8 cellular contexts compared by ENCODE assay signal in genomic region chr5:140690941-140691924, GRCh38. TPM values are rescaled to one million over a fixed set of nuclear protein-coding genes. Genes with fewer than 3 reads are reported as not detected.
DNase-seq lines count a peak whose midpoint lies in the region; ATAC-seq, FAIRE-seq and TF ChIP-seq lines count a peak whose summit lies in the region.

Gene HARS1 (minus strand): TSS chr5:140691370. CDS start chr5:140691304, 66 bp downstream.
Gene HARS2 (plus strand): TSS chr5:140691455. CDS start chr5:140691649, 194 bp downstream.

- TF ChIP-seq EP300 in HepG2 (IDR thresholded peaks at IDR 0.05; ENCODE audit: low read depth in 2 of 2, low read length in 2 of 2) = peak in 1 of 2 experiments; percentile 34; a peak in 1 of 4 replicates
- no peak for TF ChIP-seq EP300 in HepG2 (CRISPR knock-in tag; IDR thresholded peaks at IDR 0.05; ENCODE audit: borderline replicate concordance)

- H2AFZ ChIP-seq in HepG2 (ENCODE audit: low read length) = peak within 1 kb of the TSS; percentile 59

- POLR2A ChIA-PET in HepG2 (lab: Yijun Ruan, JAX) = interaction anchor here (0.5 to 2.2 kb wide), 25 partner anchors 9 to 290 kb away, joined by 3 to 44 read pairs (median 6); partner anchors contain the start of genes ANKHD1, EIF4EBP3, IK and NDUFA2

- peak within 1 kb of the TSS; percentile 86 for H3K9ac ChIP-seq in HepG2 (ENCODE audit: insufficient read depth, low read depth, low read length)

- WGBS in HepG2 (ENCODE audit: low lambda C conversion rate) = 1% methylated on average over 41 of the region's 61 CpGs

- ATAC-seq in GM19351 (IDR thresholded peaks at IDR 0.05; ENCODE audit: unreplicated experiment) = peak; percentile 96
- peak; percentile 98 for ATAC-seq in HG03521 (IDR thresholded peaks at IDR 0.05; ENCODE audit: unreplicated experiment)
- peak; percentile 98 for ATAC-seq in HepG2

- TF ChIP-seq RAD21 in HepG2 (CRISPR knock-in tag; IDR thresholded peaks at IDR 0.05) = no peak

- H3K4me1 ChIP-seq in HepG2 (ENCODE audit: insufficient read depth, low read length) = peaks cover 28% of the 10 kb centered on the region

- TF ChIP-seq POLR2A in HepG2 (IDR thresholded peaks at IDR 0.05; ENCODE audit: insufficient read depth in 1 of 2, low read depth in 2 of 2, low read length in 2 of 2) = peak; percentile 82 to 96

- H3K4me3 ChIP-seq in HepG2 (replicated peaks in 1 of 3; ENCODE audit: insufficient read depth in 1 of 3, low read depth in 2 of 3, low read length in 3 of 3) = peak within 1 kb of the TSS; percentile 82 to 98 (median 87)

- H3K4me2 ChIP-seq in HepG2 (ENCODE audit: low read depth, low read length) = peak within 1 kb of the TSS; percentile 89

- in situ Hi-C loops in HepG2 (cut with HindIII; ENCODE audit: extremely low pct_ligation_motif_present, low pct_unique_long_range_greater_than_20kb) = no loop called here

- BruUV-seq in HepG2 (replicated peaks; lab: Mats Ljungman, UMichigan) = no TSS peak

- H3K79me2 ChIP-seq in HepG2 (ENCODE audit: insufficient read depth, low read length) = peaks cover 36% of the 10 kb centered on the region

- H3K9me3 ChIP-seq in HepG2 (ENCODE audit: low read length) = no peaks in the 10 kb centered on the region

- peak; percentile 47 for TF ChIP-seq CTCF in HepG2 (CRISPR knock-in tag; IDR thresholded peaks at IDR 0.05)

- intact Hi-C loops in HepG2 (cut with micrococcal nuclease; ENCODE audit: unreplicated experiment) = loop anchor here (1.0 to 2.0 kb wide), 5 partner anchors 27 to 144 kb away; partner anchors contain the start of genes EIF4EBP3, IK, NDUFA2 and TMCO6

- no peaks in the 10 kb centered on the region; a peak in 1 of 5 replicates for H3K27me3 ChIP-seq in HepG2 (ENCODE audit: control insufficient read depth in 1 of 2, insufficient read depth in 2 of 2, low read length in 2 of 2)

- H3K36me3 ChIP-seq in HepG2 (replicated peaks in 1 of 2; ENCODE audit: control insufficient read depth in 1 of 2, insufficient read depth in 2 of 2, low read length in 2 of 2) = peaks cover 10 to 34% of the 10 kb centered on the region in 2 experiments

- H4K20me1 ChIP-seq in HepG2 (ENCODE audit: insufficient read depth, low read length) = no peaks in the 10 kb centered on the region

- H3K27ac ChIP-seq in HepG2 (ENCODE audit: extremely low read length, insufficient read depth, low read length) = peak within 1 kb of the TSS; percentile 84

- DNase-seq in C1 segment of cervical spinal cord (lab: John Stamatoyannopoulos, UW) (peak; percentile 9 to 92 (median 86)), NCI-H748 (lab: John Stamatoyannopoulos, UW; ENCODE audit: unreplicated experiment) (peak; percentile 97), dermis microvascular lymphatic vessel endothelial cell (ENCODE audit: low read depth in 2 of 2) (peak; percentile 79 to 95), HepG2 (ENCODE audit: low spot score) (peak; percentile 94)
- peak; percentile 82 to 90 for DNase-seq in activated CD4-positive, alpha-beta T cell treated with anti-CD3 and anti-CD28 coated beads, Interleukin-2, amount 50 U/mL, for 48 hours
- DNase-seq in stimulated activated CD4-positive, alpha-beta T cell treated with anti-CD3 and anti-CD28 coated beads, Interleukin-4, amount 100 ng/mL, for 1 hour = peak; percentile 82

- FAIRE-seq in HepG2 (lab: Jason Lieb, UNC) = peak; percentile 87

- CTCF ChIA-PET in HepG2 (lab: Yijun Ruan, JAX; ENCODE audit: low intra/inter-chr PET ratio, low total read pairs) = no interaction called here

TF ChIP-seq in HepG2, 621 proteins besides CTCF, POLR2A, EP300 and RAD21 (continues in another document):
- TF ChIP-seq ZNF713 (CRISPR knock-in tag; IDR thresholded peaks at IDR 0.05) (no peak), CENPBD1 (CRISPR knock-in tag; IDR thresholded peaks at IDR 0.05; ENCODE audit: borderline replicate concordance, low read depth) (no peak), ATF3 (CRISPR knock-in tag; IDR thresholded peaks at IDR 0.05) (0 out of 2 replicates have a peak, but pooled peaks have one; percentile 10), TEF (CRISPR knock-in tag; IDR thresholded peaks at IDR 0.05) (peak; percentile 29; the same call in 1 of the 2 replicates), HNF4A (CRISPR knock-in tag; IDR thresholded peaks at IDR 0.05) (no peak), ZNF841 (CRISPR knock-in tag; IDR thresholded peaks at IDR 0.05; ENCODE audit: borderline replicate concordance) (no peak), SMAD1 (CRISPR knock-in tag; IDR thresholded peaks at IDR 0.05; ENCODE audit: borderline replicate concordance, low read depth) (peak; percentile 53; the same call in 1 of the 2 replicates)

RNA-seq across cellular contexts. Expression of gene HARS1, which starts in this region (rescaled TPM):
- 46.0 and 48.0 TPM in 2 replicates for total RNA-seq in dermis microvascular lymphatic vessel endothelial cell
- total RNA-seq in HepG2 (2016; rRNA removed; fragmentation: Illumina TruSeq; extraction: Trizol) = 66.2 and 78.8 TPM in 2 replicates
- total RNA-seq in HepG2 (2016; cell fraction: cytosol; rRNA removed; fragmentation: Illumina TruSeq; extraction: Trizol; ENCODE audit: low read depth) = 13.1 and 14.5 TPM in 2 replicates
- total RNA-seq in HepG2 (2016; cell fraction: insoluble cytoplasmic fraction; rRNA removed; fragmentation: Illumina TruSeq; extraction: Trizol) = 70.2 and 81.1 TPM in 2 replicates
- total RNA-seq in HepG2 (2016; cell fraction: membrane; rRNA removed; fragmentation: Illumina TruSeq; extraction: Trizol) = 20.9 and 21.9 TPM in 2 replicates
- total RNA-seq in HepG2 (2016; cell fraction: nucleus; rRNA removed; fragmentation: Illumina TruSeq; extraction: Trizol) = 45.1 and 48.6 TPM in 2 replicates
- 36.9 and 37.2 TPM in 2 replicates for polyA plus RNA-seq in HepG2 (2011; rRNA removed)
- polyA plus RNA-seq in HepG2 (2011; cell fraction: cytosol; rRNA removed) = 33.8 and 44.9 TPM in 2 replicates
- polyA plus RNA-seq in HepG2 (2011; cell fraction: nucleus; rRNA removed) = 45.2 and 53.9 TPM in 2 replicates
- polyA plus RNA-seq in HepG2 (2012) = 36.0 and 36.8 TPM in 2 replicates
- polyA plus RNA-seq in HepG2 (2016; cell fraction: cytosol; fragmentation: Illumina TruSeq; extraction: Trizol; ENCODE audit: low read depth) = 7.2 and 8.5 TPM in 2 replicates
- polyA plus RNA-seq in HepG2 (2016; cell fraction: insoluble cytoplasmic fraction; fragmentation: Illumina TruSeq; extraction: Trizol; ENCODE audit: low read depth) = 86.5 and 89.9 TPM in 2 replicates
- 13.6 and 14.8 TPM in 2 replicates for polyA plus RNA-seq in HepG2 (2016; cell fraction: membrane; fragmentation: Illumina TruSeq; extraction: Trizol; ENCODE audit: low read depth)
- polyA plus RNA-seq in HepG2 (2016; cell fraction: nucleus; fragmentation: Illumina TruSeq; extraction: Trizol; ENCODE audit: insufficient read depth, low read depth) = 117 and 121 TPM in 2 replicates
- 23.8 and 62.7 TPM in 2 replicates for polyA minus RNA-seq in HepG2 (2011; rRNA and poly(A)+ RNA removed; ENCODE audit: low replicate concordance)
- 19.5 and 25.5 TPM in 2 replicates for polyA minus RNA-seq in HepG2 (2011; cell fraction: cytosol; rRNA and poly(A)+ RNA removed)
- polyA minus RNA-seq in HepG2 (2011; cell fraction: nucleus; rRNA and poly(A)+ RNA removed) = 42.5 and 53.8 TPM in 2 replicates

RNA-seq across cellular contexts. Expression of gene HARS2, which starts in this region (rescaled TPM):
- total RNA-seq in dermis microvascular lymphatic vessel endothelial cell (23.3 and 23.6 TPM in 2 replicates), HepG2 (2016; rRNA removed; fragmentation: Illumina TruSeq; extraction: Trizol) (25.8 and 28.3 TPM in 2 replicates)
- total RNA-seq in HepG2 (2016; cell fraction: cytosol; rRNA removed; fragmentation: Illumina TruSeq; extraction: Trizol; ENCODE audit: low read depth) = 5.1 and 6.4 TPM in 2 replicates
- total RNA-seq in HepG2 (2016; cell fraction: insoluble cytoplasmic fraction; rRNA removed; fragmentation: Illumina TruSeq; extraction: Trizol) = 26.9 and 28.1 TPM in 2 replicates
- 9.4 and 11.0 TPM in 2 replicates for total RNA-seq in HepG2 (2016; cell fraction: membrane; rRNA removed; fragmentation: Illumina TruSeq; extraction: Trizol)
- 24.3 and 26.6 TPM in 2 replicates for total RNA-seq in HepG2 (2016; cell fraction: nucleus; rRNA removed; fragmentation: Illumina TruSeq; extraction: Trizol)
- 17.6 and 17.9 TPM in 2 replicates for polyA plus RNA-seq in HepG2 (2011; rRNA removed)
- 11.2 and 13.9 TPM in 2 replicates for polyA plus RNA-seq in HepG2 (2011; cell fraction: cytosol; rRNA removed)
- 29.0 and 33.3 TPM in 2 replicates for polyA plus RNA-seq in HepG2 (2011; cell fraction: nucleus; rRNA removed)
- 14.2 and 15.4 TPM in 2 replicates for polyA plus RNA-seq in HepG2 (2012)
- 1.7 and 2.6 TPM in 2 replicates for polyA plus RNA-seq in HepG2 (2016; cell fraction: cytosol; fragmentation: Illumina TruSeq; extraction: Trizol; ENCODE audit: low read depth)
- 21.7 and 22.7 TPM in 2 replicates for polyA plus RNA-seq in HepG2 (2016; cell fraction: insoluble cytoplasmic fraction; fragmentation: Illumina TruSeq; extraction: Trizol; ENCODE audit: low read depth)
- 4.5 and 5.1 TPM in 2 replicates for polyA plus RNA-seq in HepG2 (2016; cell fraction: membrane; fragmentation: Illumina TruSeq; extraction: Trizol; ENCODE audit: low read depth)
- 34.6 and 36.3 TPM in 2 replicates for polyA plus RNA-seq in HepG2 (2016; cell fraction: nucleus; fragmentation: Illumina TruSeq; extraction: Trizol; ENCODE audit: insufficient read depth, low read depth)
- 18.1 and 21.0 TPM in 2 replicates for polyA minus RNA-seq in HepG2 (2011; rRNA and poly(A)+ RNA removed; ENCODE audit: low replicate concordance)
- 8.6 and 10.0 TPM in 2 replicates for polyA minus RNA-seq in HepG2 (2011; cell fraction: cytosol; rRNA and poly(A)+ RNA removed)
- 44.9 and 58.2 TPM in 2 replicates for polyA minus RNA-seq in HepG2 (2011; cell fraction: nucleus; rRNA and poly(A)+ RNA removed)

Comparison
In these comparisons a context has a peak if more than half of its experiments do, and no peak if none do; other contexts are left out.
1. Peak in every context shown above with its lines: DNase-seq, ATAC-seq, H3K4me3 ChIP-seq and H3K27ac ChIP-seq.